8 cellular contexts compared by ENCODE assay signal in genomic region chr19:50050406-50051223, GRCh38. TPM values are rescaled to one million over a fixed set of nuclear protein-coding genes. Genes with fewer than 3 reads are reported as not detected.
DNase-seq lines count a peak whose midpoint lies in the region; ATAC-seq and TF ChIP-seq lines count a peak whose summit lies in the region.

No MANE protein-coding gene starts in this region.

- peak overlapping the region; percentile 89 for H3K4me3 Mint-ChIP-seq in neural crest cell

- peaks cover 37% of the 10 kb centered on the region for H3K36me3 Mint-ChIP-seq in neural crest cell (ENCODE audit: low read depth)

- ATAC-seq in stimulated activated naive CD8-positive, alpha-beta T cell treated with anti-CD3 and anti-CD28 coated beads, Interleukin-15, Interleukin-2, amounts not matched to agents 100 U/mL and 50 U/mL, for 24 hours = peak; percentile 82
- ATAC-seq in HG03521 (IDR thresholded peaks at IDR 0.05; ENCODE audit: unreplicated experiment) = no peak

- H3K9me3 Mint-ChIP-seq in neural crest cell = peaks cover 5% of the 10 kb centered on the region

- H3K36me3 ChIP-seq in BE2C = peaks cover 27% of the 10 kb centered on the region

- H3K4me1 ChIP-seq in BE2C = no peaks in the 10 kb centered on the region

- H3K27me3 ChIP-seq in BE2C (no peaks in the 10 kb centered on the region), HL-60 (ENCODE audit: insufficient read depth, poor library complexity, severe bottlenecking) (no peaks in the 10 kb centered on the region)

- no peak overlapping the region for H3K27ac ChIP-seq in HL-60 (replicated peaks)

- H3K4me1 Mint-ChIP-seq in neural crest cell = peaks cover 9% of the 10 kb centered on the region

- H3K4me3 ChIP-seq in BE2C (ENCODE audit: low read depth, low read length) = peak overlapping the region; percentile 82
- peak overlapping the region; percentile 19; the same call in 1 of the 2 replicates for H3K4me3 ChIP-seq in HL-60 (replicated peaks; ENCODE audit: insufficient read depth, low read length)
- peak overlapping the region; percentile 59 for H3K4me3 ChIP-seq in fibroblast of villous mesenchyme (ENCODE audit: low read depth, low read length)

- peaks cover under 1% of the 10 kb centered on the region for H3K9me3 ChIP-seq in BE2C

- TF ChIP-seq CTCF in BE2C (IDR thresholded peaks at IDR 0.05; ENCODE audit: low read depth, low read length) = no peak
- no peak for TF ChIP-seq CTCF in HL-60 (IDR thresholded peaks at IDR 0.05; ENCODE audit: insufficient read depth, low read length)
- TF ChIP-seq CTCF in fibroblast of villous mesenchyme (IDR thresholded peaks at IDR 0.05; ENCODE audit: insufficient read depth, low read depth, low read length) = no peak
- TF ChIP-seq CTCF in neural crest cell (conservative IDR thresholded peaks at IDR 0.05) = no peak

- peak overlapping the region; percentile 20 for H3K27ac Mint-ChIP-seq in neural crest cell (ENCODE audit: unreplicated experiment)

- DNase-seq in BE2C = peak; percentile 96
- peak in 1 of 2 experiments; percentile 44 for DNase-seq in HL-60 (ENCODE audit: low read depth in 1 of 2, low spot score in 1 of 2)
- peak; percentile 79 for DNase-seq in RKO (ENCODE audit: low spot score)
- peak; percentile 74 for DNase-seq in activated T-helper 9 cell treated with anti-CD3 and anti-CD28 coated beads, Interleukin-2, amount 50 U/mL, for 16 hours (ENCODE audit: low read depth)
- DNase-seq in fibroblast of villous mesenchyme (ENCODE audit: low read depth) = peak; percentile 81
- DNase-seq in neural crest cell (ENCODE audit: low read depth, low spot score) = peak; percentile 57
- peak; percentile 78 for DNase-seq in stimulated activated naive CD8-positive, alpha-beta T cell treated with anti-CD3 and anti-CD28 coated beads, Interleukin-15, Interleukin-2, amounts not matched to agents 100 U/mL and 50 U/mL, for 24 hours

- H3K27me3 Mint-ChIP-seq in neural crest cell (ENCODE audit: low read depth) = peaks cover 15% of the 10 kb centered on the region

RNA-seq across cellular contexts. Expression of gene ZNF473, which starts 24.8 kb away (rescaled TPM):
- 30.3 TPM for polyA plus RNA-seq in BE2C (2012; ENCODE audit: insufficient read depth, insufficient read length, low read depth)
- 6.4 and 7.3 TPM in 2 replicates for total RNA-seq in fibroblast of villous mesenchyme
- 23.3 and 24.5 TPM in 2 replicates for total RNA-seq in neural crest cell

RNA-seq across cellular contexts. Expression of gene VRK3, which starts 25.4 kb away (rescaled TPM):
- polyA plus RNA-seq in BE2C (2012; ENCODE audit: insufficient read depth, insufficient read length, low read depth) = 19.7 TPM
- total RNA-seq in fibroblast of villous mesenchyme (20.3 and 28.5 TPM in 2 replicates), neural crest cell (43.4 TPM in 2 replicates)

Comparison
In these comparisons a context has a peak if more than half of its experiments do, and no peak if none do; other contexts are left out.
1. H3K4me3 ChIP-seq: peak in every context shown above with its lines; median percentile 82 in BE2C; 59 in fibroblast of villous mesenchyme; 19 in HL-60.